In genomic region chr12:57811028-57811755, GRCh38 we compare ENCODE assay signal across 26 cellular contexts.
"Had no signal": no experiment of that assay in that cellular context is flagged by ENCODE, and none has a peak within 500 bp of the region (broad histone marks: within the 10 kb centered on the region; RNA-seq: fewer than 3 reads in every experiment).

No MANE protein-coding gene starts in this region.

- DNase-seq: activated CD4-positive, alpha-beta T cell treated with anti-CD3 and anti-CD28 coated beads for 48 hours; activated CD4-positive, alpha-beta T cell treated with anti-CD3 and anti-CD28 coated beads, Interleukin-2, amount 50 U/mL, for 48 hours; activated CD8-positive, alpha-beta memory T cell treated with anti-CD3 and anti-CD28 coated beads for 24 hours; activated gamma-delta T cell; activated naive CD4-positive, alpha-beta T cell treated with anti-CD3 and anti-CD28 coated beads, Interleukin-2, amount 50 U/mL, for 16 hours; amniotic stem cell; brain microvascular endothelial cell; cortex of kidney; effector memory CD8-positive, alpha-beta T cell; left cardiac atrium; left ventricle myocardium superior; naive B cell; nephron progenitor cell; retina; stimulated activated CD4-positive, alpha-beta T cell treated with anti-CD3 and anti-CD28 coated beads, Interleukin-4, amount 100 ng/mL, for 4 hours; stimulated activated CD8-positive, alpha-beta memory T cell treated with anti-CD3 and anti-CD28 coated beads, Interleukin-4, amount 100 ng/mL, for 48 hours; stimulated activated naive CD8-positive, alpha-beta T cell treated with anti-CD3 and anti-CD28 coated beads, Interleukin-15, amount 100 ng/mL, for 72 hours; substantia nigra; T-helper 9 cell; upper lobe of left lung had no signal

- H3K27ac ChIP-seq: brain microvascular endothelial cell, gastroesophageal sphincter, hepatocyte, neutrophil, skin epidermis, upper lobe of left lung, vagina, VCaP had no signal

- H3K27me3 ChIP-seq: brain microvascular endothelial cell, gastroesophageal sphincter, hepatocyte, neutrophil, upper lobe of left lung, vagina had no signal

- H3K9me3 ChIP-seq: gastroesophageal sphincter, neutrophil, upper lobe of left lung, vagina had no signal

- H3K4me3 ChIP-seq: gastroesophageal sphincter, hepatocyte, skin epidermis, upper lobe of left lung, vagina had no signal
